34 cellular contexts compared by ENCODE assay signal in the genomic region with DNA sequence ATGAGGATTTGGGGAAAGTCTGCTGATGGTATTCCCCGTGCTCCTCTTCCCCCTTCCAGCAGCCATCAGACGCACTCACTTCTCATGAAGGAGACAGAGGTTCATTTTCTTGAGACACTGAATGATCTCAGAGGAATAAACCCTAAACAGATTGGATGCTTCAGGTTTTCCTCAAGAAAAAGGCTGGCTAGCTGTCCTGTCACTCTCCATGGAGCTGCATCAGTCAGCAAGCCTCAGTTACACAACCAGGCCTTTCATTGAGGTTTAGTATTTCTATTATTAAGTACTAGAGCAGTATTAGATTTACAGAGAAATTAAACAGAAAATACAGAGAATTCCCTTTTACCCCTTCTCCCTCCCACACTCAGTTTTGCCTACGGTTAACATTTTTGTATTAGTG.
"Had no signal": no experiment of that assay in that cellular context is flagged by ENCODE, and none has a peak within 500 bp of the region (broad histone marks: within the 10 kb centered on the region; RNA-seq: fewer than 3 reads in every experiment).

No MANE protein-coding gene starts in this region.

- H3K27me3 Mint-ChIP-seq: activated B cell treated with CpG ODN at 0.5 μM for 24 hours; activated CD4-positive, alpha-beta memory T cell treated with anti-CD3 and anti-CD28 coated beads for 36 hours; activated CD4-positive, alpha-beta T cell treated with anti-CD3 and anti-CD28 coated beads, Interleukin-2, amount 10 ng/mL, durations not matched to agents 24 days and 14 days; activated CD8-positive, alpha-beta T cell treated with anti-CD3 and anti-CD28 coated beads for 36 hours; activated naive CD8-positive, alpha-beta T cell treated with anti-CD3 and anti-CD28 coated beads for 36 hours; activated T-helper 17 cell treated with anti-CD3 and anti-CD28 coated beads, Interleukin-2, amount 50 U/mL, for 72 hours; T-cell had no signal

- H3K4me3 ChIP-seq: adrenal gland, ascending aorta, cardiac muscle cell had no signal

- H3K27me3 ChIP-seq: adrenal gland, ascending aorta, cardiac muscle cell had no signal

- H3K9me3 ChIP-seq: adrenal gland, ascending aorta had no signal

- DNase-seq: activated B cell treated with CpG ODN at 0.5 μM for 24 hours; activated CD4-positive, alpha-beta memory T cell treated with anti-CD3 and anti-CD28 coated beads for 36 hours; activated CD4-positive, alpha-beta T cell treated with anti-CD3 and anti-CD28 coated beads for 4 hours; activated CD4-positive, alpha-beta T cell treated with anti-CD3 and anti-CD28 coated beads, Interleukin-2, amount 10 ng/mL, durations not matched to agents 24 days and 14 days; activated CD4-positive, alpha-beta T cell treated with anti-CD3 and anti-CD28 coated beads, Interleukin-2, amount 50 U/mL, for 1 hour; activated CD4-positive, alpha-beta T cell treated with anti-CD3 and anti-CD28 coated beads, Interleukin-2, amount 50 U/mL, for 4 hours; activated CD4-positive, CD25-positive, alpha-beta regulatory T cell treated with anti-CD3 and anti-CD28 coated beads, Interleukin-2, amount 50 U/mL, for 72 hours; activated CD8-positive, alpha-beta memory T cell treated with anti-CD3 and anti-CD28 coated beads, Interleukin-2, amount 50 U/mL, for 4 hours; activated CD8-positive, alpha-beta T cell treated with anti-CD3 and anti-CD28 coated beads for 36 hours; activated effector memory CD4-positive, alpha-beta T cell treated with anti-CD3 and anti-CD28 coated beads, Interleukin-2, amount 50 U/mL, for 16 hours; activated gamma-delta T cell treated with Interleukin-2 at 50 U/mL for 16 hours; activated naive CD4-positive, alpha-beta T cell; activated naive CD4-positive, alpha-beta T cell treated with anti-CD3 and anti-CD28 coated beads for 36 hours; activated naive CD4-positive, alpha-beta T cell treated with anti-CD3 and anti-CD28 coated beads, Interleukin-2, amount 50 U/mL, for 16 hours; activated naive CD8-positive, alpha-beta T cell treated with anti-CD3 and anti-CD28 coated beads for 36 hours; activated T-cell treated with anti-CD3 and anti-CD28 coated beads for 4 hours; activated T-cell treated with anti-CD3 and anti-CD28 coated beads, Interleukin-2, amount 50 U/mL, for 1 hour; activated T-cell treated with anti-CD3 and anti-CD28 coated beads, Interleukin-2, amount 50 U/mL, for 4 hours; activated T-cell treated with anti-CD3 and anti-CD28 coated beads, Interleukin-2, amount 50 U/mL, for 72 hours; adrenal gland; amygdala; anterior cingulate cortex; central memory CD4-positive, alpha-beta T cell; T-cell; T-helper 2 cell; T-helper 9 cell had no signal

- ATAC-seq: activated CD8-positive, alpha-beta T cell treated with anti-CD3 and anti-CD28 coated beads for 36 hours; activated naive CD4-positive, alpha-beta T cell treated with anti-CD3 and anti-CD28 coated beads, Interleukin-2, amount 50 U/mL, for 72 hours; activated T-cell treated with anti-CD3 and anti-CD28 coated beads, Interleukin-2, amount 50 U/mL, for 4 hours; activated T-cell treated with anti-CD3 and anti-CD28 coated beads, Interleukin-2, amount 50 U/mL, for 72 hours; activated T-helper 17 cell treated with anti-CD3 and anti-CD28 coated beads, Interleukin-2, amount 50 U/mL, for 72 hours; T-cell had no signal

- H3K36me3 ChIP-seq: adrenal gland, cardiac muscle cell had no signal

- H3K4me1 Mint-ChIP-seq: activated B cell treated with CpG ODN at 0.5 μM for 24 hours; activated CD4-positive, alpha-beta T cell treated with anti-CD3 and anti-CD28 coated beads, Interleukin-2, amount 10 ng/mL, durations not matched to agents 24 days and 14 days; activated naive CD8-positive, alpha-beta T cell treated with anti-CD3 and anti-CD28 coated beads for 36 hours; activated T-helper 17 cell treated with anti-CD3 and anti-CD28 coated beads, Interleukin-2, amount 50 U/mL, for 72 hours; brain had no signal

- H3K27ac Mint-ChIP-seq: activated B cell treated with CpG ODN at 0.5 μM for 24 hours; activated CD4-positive, alpha-beta memory T cell treated with anti-CD3 and anti-CD28 coated beads for 36 hours; activated CD4-positive, alpha-beta T cell treated with anti-CD3 and anti-CD28 coated beads, Interleukin-2, amount 10 ng/mL, durations not matched to agents 24 days and 14 days; activated CD8-positive, alpha-beta T cell treated with anti-CD3 and anti-CD28 coated beads for 36 hours; activated naive CD4-positive, alpha-beta T cell treated with anti-CD3 and anti-CD28 coated beads for 36 hours; activated naive CD4-positive, alpha-beta T cell treated with anti-CD3 and anti-CD28 coated beads, Interleukin-2, amount 50 U/mL, for 72 hours; activated naive CD8-positive, alpha-beta T cell treated with anti-CD3 and anti-CD28 coated beads for 36 hours; activated T-helper 1 cell treated with anti-CD3 and anti-CD28 coated beads, Interleukin-12 subunit alpha, Interleukin-12 subunit beta, Interleukin-2, Interleukin-4 antibody, amounts not matched to agents 30 ng/mL and 10 ng/mL and 1 ng/mL, durations not matched to agents 14 hours and 24 hours and 36 hours; activated T-helper 17 cell treated with anti-CD3 and anti-CD28 coated beads, Interleukin-2, amount 50 U/mL, for 72 hours; brain; T-cell; T-helper 2 cell treated with Interferon-gamma antibody and Interleukin-4, amounts not matched to agents 5 μg/mL and 100 μg/mL, for 36 hours had no signal

- H3K27ac ChIP-seq: adrenal gland, ascending aorta, cardiac muscle cell, VCaP had no signal

- H3K4me3 Mint-ChIP-seq: activated B cell treated with CpG ODN at 0.5 μM for 24 hours; activated CD4-positive, alpha-beta memory T cell treated with anti-CD3 and anti-CD28 coated beads for 36 hours; activated CD4-positive, alpha-beta T cell treated with anti-CD3 and anti-CD28 coated beads, Interleukin-2, amount 10 ng/mL, durations not matched to agents 24 days and 14 days; activated CD8-positive, alpha-beta T cell treated with anti-CD3 and anti-CD28 coated beads for 36 hours; activated naive CD4-positive, alpha-beta T cell treated with anti-CD3 and anti-CD28 coated beads for 36 hours; activated naive CD8-positive, alpha-beta T cell treated with anti-CD3 and anti-CD28 coated beads for 36 hours; activated T-cell treated with anti-CD3 and anti-CD28 coated beads, Interleukin-2, amount 50 U/mL, for 4 hours; activated T-cell treated with anti-CD3 and anti-CD28 coated beads, Interleukin-2, amount 50 U/mL, for 72 hours; activated T-helper 1 cell treated with anti-CD3 and anti-CD28 coated beads, Interleukin-12 subunit alpha, Interleukin-12 subunit beta, Interleukin-2, Interleukin-4 antibody, amounts not matched to agents 30 ng/mL and 10 ng/mL and 1 ng/mL, durations not matched to agents 14 hours and 24 hours and 36 hours; activated T-helper 17 cell treated with anti-CD3 and anti-CD28 coated beads, Interleukin-2, amount 50 U/mL, for 72 hours; brain; T-cell; T-helper 2 cell treated with Interferon-gamma antibody and Interleukin-4, amounts not matched to agents 5 μg/mL and 100 μg/mL, for 36 hours had no signal

- H3K4me1 ChIP-seq: adrenal gland, ascending aorta had no signal
